Comparison of ENCODE assay signal across 21 cellular contexts in the genomic region with DNA sequence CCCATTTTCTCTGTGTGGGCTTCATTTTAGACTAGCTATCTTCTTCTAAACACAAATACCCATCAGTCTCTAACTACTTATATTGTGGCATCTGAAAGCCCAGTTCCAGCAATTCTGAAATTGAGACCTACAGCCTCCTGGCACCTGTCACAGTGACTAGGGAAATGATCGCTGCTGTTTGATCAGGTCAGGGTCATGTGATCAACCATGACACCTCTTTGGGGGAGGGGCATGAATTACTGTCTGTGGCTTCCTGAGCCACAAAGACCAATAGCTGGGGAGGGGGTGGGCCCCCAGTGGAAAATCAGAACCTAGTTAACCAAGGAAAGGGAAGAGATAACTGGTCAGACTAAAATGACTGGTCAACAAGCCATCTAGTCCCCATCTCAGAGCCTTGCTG. TPM values are rescaled to one million over a fixed set of nuclear protein-coding genes. Genes with fewer than 3 reads are reported as not detected.
"Had no signal": no experiment of that assay in that cellular context is flagged by ENCODE, and none has a peak within 500 bp of the region (broad histone marks: within the 10 kb centered on the region; RNA-seq: fewer than 3 reads in every experiment).

No MANE protein-coding gene starts in this region.

- H3K36me3 ChIP-seq: SJSA1 had no signal

- H3K9me3 ChIP-seq: SJSA1 had no signal

- H3K4me3 ChIP-seq: SJSA1, SK-N-MC had no signal

- DNase-seq: Karpas-422, KG1, MM.1S, NCI-H1092 treated with DMSO at 0.1 percent for 48 hours, NCI-H1436, NCI-H187, NCI-H2029, NCI-H2081 treated with DMSO at 0.1 percent for 48 hours, NCI-H2171, NCI-H2227 treated with DMSO at 0.1 percent for 48 hours, NCI-H524 treated with DMSO at 0.1 percent for 48 hours, NCI-H69, NCI-H774, Right ventricle myocardium superior, RPMI8226, SIG-M5 had no signal

- H3K4me1 ChIP-seq: SJSA1 had no signal

- H3K27ac ChIP-seq: SJSA1, SK-N-MC had no signal

- FAIRE-seq: RCC 7860 had no signal

RNA-seq across cellular contexts. Expression of a gene that starts 14.1 kb away (rescaled TPM):
- total RNA-seq: HT-29, NCI-H460, SJSA1 had no signal
